In genomic region chr12:118589162-118589561, GRCh38 we compare ENCODE assay signal across 26 cellular contexts.
"Had no signal": no experiment of that assay in that cellular context is flagged by ENCODE, and none has a peak within 500 bp of the region (broad histone marks: within the 10 kb centered on the region; RNA-seq: fewer than 3 reads in every experiment).

No MANE protein-coding gene starts in this region.

- ATAC-seq: left cardiac atrium; left lung; lower lobe of right lung; naive thymus-derived CD8-positive, alpha-beta T cell; pancreas; right cardiac atrium; upper lobe of right lung had no signal

- H3K4me1 ChIP-seq: left lung, lower lobe of right lung, pancreas, prostate gland, sigmoid colon, suprapubic skin, tibial artery, upper lobe of right lung had no signal

- FAIRE-seq: keratinocyte, pancreas, urothelium cell line had no signal

- H3K9me3 ChIP-seq: lower lobe of right lung, pancreas, prostate gland, suprapubic skin, upper lobe of right lung had no signal

- DNase-seq: hippocampal formation; kidney glomerular epithelial cell; left cardiac atrium; left lung; lower lobe of right lung; mammary epithelial cell; mesenchymal stem cell; naive thymus-derived CD8-positive, alpha-beta T cell; nucleus accumbens; pancreas; posterior cingulate gyrus; retina; right cardiac atrium; sigmoid colon; stimulated activated CD4-positive, alpha-beta T cell treated with anti-CD3 and anti-CD28 coated beads, Interleukin-2, amount 100 ng/mL, for 24 hours; stimulated activated CD4-positive, alpha-beta T cell treated with anti-CD3 and anti-CD28 coated beads, Interleukin-4, amount 100 ng/mL, for 24 hours; stimulated activated naive CD4-positive, alpha-beta T cell; tibial artery; trophoblast cell; upper lobe of right lung had no signal

- H3K27ac ChIP-seq: left lung, lower lobe of right lung, pancreas, prostate gland, sigmoid colon, suprapubic skin, thoracic aorta, tibial artery, upper lobe of right lung had no signal

- H3K4me3 ChIP-seq: left lung, lower lobe of right lung, pancreas, prostate gland, sigmoid colon, smooth muscle cell, suprapubic skin, thoracic aorta, tibial artery, upper lobe of right lung had no signal

- H3K36me3 ChIP-seq: left lung, lower lobe of right lung, pancreas, prostate gland, sigmoid colon, suprapubic skin, thoracic aorta, tibial artery, upper lobe of right lung had no signal

- H3K27me3 ChIP-seq: pancreas, sigmoid colon, suprapubic skin, tibial artery, upper lobe of right lung had no signal
